ENCODE assay signal across 19 cellular contexts in the genomic region with DNA sequence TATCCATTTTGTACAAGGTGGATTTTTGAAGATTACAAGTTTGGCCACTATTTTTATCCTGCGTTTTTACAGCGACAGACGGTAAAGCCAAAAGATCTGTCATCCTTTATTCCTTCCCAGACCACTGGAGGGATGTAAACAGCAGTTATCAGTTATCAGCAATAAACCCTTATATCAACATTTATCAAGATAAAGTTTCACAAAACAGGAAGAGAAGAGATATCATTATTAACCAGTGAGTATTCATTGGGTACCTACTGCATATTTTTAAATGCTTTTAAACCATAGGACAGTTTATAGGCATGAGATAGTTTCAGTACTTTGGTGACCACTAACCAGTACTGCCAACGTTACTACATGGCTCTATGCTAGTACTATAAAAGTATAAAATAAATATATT. TPM values are rescaled to one million over a fixed set of nuclear protein-coding genes. Genes with fewer than 3 reads are reported as not detected.
A peak's percentile ranks its signal among the peaks of the same experiment; 100 is the strongest.
DNase-seq lines count a peak whose midpoint lies in the region; ATAC-seq and TF ChIP-seq lines count a peak whose summit lies in the region.
"Had no signal": no experiment of that assay in that cellular context is flagged by ENCODE, and none has a peak within 500 bp of the region (broad histone marks: within the 10 kb centered on the region; RNA-seq: fewer than 3 reads in every experiment).

No MANE protein-coding gene starts in this region.

- TF ChIP-seq EP300 in sigmoid colon (IDR thresholded peaks at IDR 0.05) = no peak

- intact Hi-C loops in Caco-2 (cut with micrococcal nuclease; ENCODE audit: unreplicated experiment) = no loop called here
- intact Hi-C loops in body of pancreas (cut with DNase I) = no loop called here
- intact Hi-C loops in sigmoid colon (cut with DNase I) = no loop called here
- intact Hi-C loops in Calu3 (cut with micrococcal nuclease; ENCODE audit: unreplicated experiment) = no loop called here

- H3K27me3 Mint-ChIP-seq in Caco-2 (ENCODE audit: insufficient read depth, unreplicated experiment) = no peaks in the 10 kb centered on the region
- H3K27me3 Mint-ChIP-seq in Calu3 (ENCODE audit: unreplicated experiment) = no peaks in the 10 kb centered on the region
- H3K27me3 Mint-ChIP-seq: CD4-positive, alpha-beta T cell had no signal

- ATAC-seq in body of pancreas = no peak
- ATAC-seq: CD8-positive, alpha-beta T cell; GM12878 had no signal

- no peak overlapping the region for H3K4ac ChIP-seq in mesendoderm (ENCODE audit: low read depth, low read length)

- no peak overlapping the region for H2AK5ac ChIP-seq in mesendoderm (ENCODE audit: low read length)

- POLR2A ChIA-PET in Caco-2 (lab: Charles Lee) = no interaction called here

- no peak overlapping the region for H2BK5ac ChIP-seq in mesendoderm (ENCODE audit: low read length)

- peaks cover 35% of the 10 kb centered on the region for H3K4me1 ChIP-seq in Caco-2
- peaks cover under 1% of the 10 kb centered on the region for H3K4me1 ChIP-seq in mesendoderm (ENCODE audit: control insufficient read depth, low read depth, low read length)
- peaks cover 1% of the 10 kb centered on the region for H3K4me1 ChIP-seq in body of pancreas
- H3K4me1 ChIP-seq in sigmoid colon = no peaks in the 10 kb centered on the region
- H3K4me1 ChIP-seq: BE2C had no signal

- no peak for TF ChIP-seq POLR2A in body of pancreas (IDR thresholded peaks at IDR 0.05)
- TF ChIP-seq POLR2A in sigmoid colon (IDR thresholded peaks at IDR 0.05) = no peak

- CTCF ChIA-PET in Caco-2 (lab: Charles Lee) (no interaction called here), Calu3 (lab: Charles Lee) (no interaction called here)

- H4K5ac ChIP-seq in mesendoderm (ENCODE audit: low read length) = no peak overlapping the region

- H3K27me3 ChIP-seq in Caco-2 (replicated peaks; ENCODE audit: control insufficient read depth, insufficient read depth, low read length) = no peaks in the 10 kb centered on the region
- no peaks in the 10 kb centered on the region for H3K27me3 ChIP-seq in mesendoderm (ENCODE audit: insufficient read depth, low read length, poor library complexity)
- H3K27me3 ChIP-seq in body of pancreas = no peaks in the 10 kb centered on the region
- no peaks in the 10 kb centered on the region for H3K27me3 ChIP-seq in sigmoid colon
- H3K27me3 ChIP-seq: BE2C, BLaER1 had no signal

- H3K79me2 ChIP-seq in mesendoderm (ENCODE audit: control insufficient read depth, insufficient read depth, low read length) = no peaks in the 10 kb centered on the region

- TF ChIP-seq CTCF in Caco-2 (IDR thresholded peaks at IDR 0.05; ENCODE audit: insufficient read depth in 1 of 2, low read depth in 1 of 2, low read length in 1 of 2, severe bottlenecking in 1 of 2, unreplicated experiment in 1 of 2) (peak; percentile 24 to 29), VCaP (conservative IDR thresholded peaks at IDR 0.05) (peak; percentile 42; the same call in 1 of the 2 replicates), fibroblast of villous mesenchyme (IDR thresholded peaks at IDR 0.05; ENCODE audit: insufficient read depth, low read depth, low read length) (no peak), body of pancreas (IDR thresholded peaks at IDR 0.05) (no peak), sigmoid colon (IDR thresholded peaks at IDR 0.05) (no peak), Calu3 (IDR thresholded peaks at IDR 0.05; ENCODE audit: unreplicated experiment) (no peak)

- no peak overlapping the region for H3K18ac ChIP-seq in mesendoderm (ENCODE audit: low read length)

- H3K9me3 Mint-ChIP-seq in Caco-2 (ENCODE audit: unreplicated experiment) (no peaks in the 10 kb centered on the region), Calu3 (ENCODE audit: low read depth, unreplicated experiment) (no peaks in the 10 kb centered on the region)
- H3K9me3 Mint-ChIP-seq: CD8-positive, alpha-beta T cell had no signal

- H3K4me3 ChIP-seq in Caco-2 (ENCODE audit: low read depth, low read length) = no peak overlapping the region
- H3K4me3 ChIP-seq in fibroblast of villous mesenchyme (ENCODE audit: low read depth, low read length) = no peak overlapping the region
- H3K4me3 ChIP-seq in mesendoderm (ENCODE audit: low read length) = no peak overlapping the region
- no peak overlapping the region for H3K4me3 ChIP-seq in body of pancreas
- H3K4me3 ChIP-seq in sigmoid colon = no peak overlapping the region
- H3K4me3 ChIP-seq: BLaER1, GM12878 had no signal

- no peak overlapping the region for H3K23ac ChIP-seq in mesendoderm (ENCODE audit: low read length)

- H3K4me2 ChIP-seq in mesendoderm (ENCODE audit: low read length) = no peak overlapping the region
- H3K4me2 ChIP-seq: BLaER1 had no signal

- no peaks in the 10 kb centered on the region for H3K79me1 ChIP-seq in mesendoderm (ENCODE audit: low read length)

- BruUV-seq in Caco-2 (replicated peaks; lab: Mats Ljungman, UMichigan) (no TSS peak), Calu3 (replicated peaks; lab: Mats Ljungman, UMichigan) (no TSS peak)

- peaks cover 9% of the 10 kb centered on the region for H3K36me3 Mint-ChIP-seq in Caco-2 (ENCODE audit: insufficient read depth, unreplicated experiment)
- H3K36me3 Mint-ChIP-seq in Calu3 (ENCODE audit: insufficient read depth, unreplicated experiment) = no peaks in the 10 kb centered on the region
- H3K36me3 Mint-ChIP-seq: CD8-positive, alpha-beta T cell had no signal

- no peak overlapping the region for H2BK120ac ChIP-seq in mesendoderm (ENCODE audit: low read depth, low read length)

- H3K4me1 Mint-ChIP-seq in Caco-2 (ENCODE audit: low read depth, unreplicated experiment) (peaks cover 50% of the 10 kb centered on the region), Calu3 (ENCODE audit: low read depth, unreplicated experiment) (peaks cover 9% of the 10 kb centered on the region)

- H3K4me3 Mint-ChIP-seq in Caco-2 (ENCODE audit: unreplicated experiment) = no peak overlapping the region
- no peak overlapping the region for H3K4me3 Mint-ChIP-seq in Calu3 (ENCODE audit: low read depth, unreplicated experiment)
- H3K4me3 Mint-ChIP-seq: CD4-positive, alpha-beta T cell; CD8-positive, alpha-beta T cell had no signal

- H3K27ac Mint-ChIP-seq in Caco-2 (ENCODE audit: unreplicated experiment) (no peak overlapping the region), Calu3 (ENCODE audit: unreplicated experiment) (no peak overlapping the region)
- H3K27ac Mint-ChIP-seq: CD4-positive, alpha-beta T cell; CD8-positive, alpha-beta T cell had no signal

- H3K36me3 ChIP-seq in Caco-2 (ENCODE audit: control insufficient read depth, insufficient read depth, low read length) = no peaks in the 10 kb centered on the region
- no peaks in the 10 kb centered on the region for H3K36me3 ChIP-seq in mesendoderm (ENCODE audit: control insufficient read depth, insufficient read depth, low read length)
- no peaks in the 10 kb centered on the region for H3K36me3 ChIP-seq in body of pancreas (replicated peaks in 1 of 2; ENCODE audit: insufficient read depth in 1 of 2, low read depth in 2 of 2)
- no peaks in the 10 kb centered on the region for H3K36me3 ChIP-seq in sigmoid colon
- H3K36me3 ChIP-seq: BE2C, BLaER1 had no signal

- H3K9me3 ChIP-seq in Caco-2 (no peaks in the 10 kb centered on the region), body of pancreas (no peaks in the 10 kb centered on the region), sigmoid colon (no peaks in the 10 kb centered on the region)
- H3K9me3 ChIP-seq: BE2C, BLaER1 had no signal

- peak in 1 of 2 experiments; percentile 34 for DNase-seq in Caco-2
- peak; percentile 52 for DNase-seq in fibroblast of villous mesenchyme (ENCODE audit: low read depth)
- DNase-seq in mesendoderm = peak; percentile 27
- no peak for DNase-seq in body of pancreas
- DNase-seq in sigmoid colon = no peak
- no peak for DNase-seq in DMS79 (lab: John Stamatoyannopoulos, UW)
- DNase-seq in Calu3 = no peak
- DNase-seq: 8988T; ACHN; BE2C; C1 segment of cervical spinal cord; CD4-positive, alpha-beta T cell; CD8-positive, alpha-beta T cell; DND-41; EL; GDM1 had no signal

- no peak overlapping the region for H4K8ac ChIP-seq in mesendoderm (ENCODE audit: low read depth, low read length)

- no peak overlapping the region for H3K56ac ChIP-seq in mesendoderm (ENCODE audit: low read length)

- no CpG with 5 or more reads among the region's 4 CpGs for WGBS in mesendoderm (ENCODE audit: extremely low coverage, insufficient coverage, low lambda C conversion rate)
- 38 to 61% methylated on average over 4 of the region's 4 CpGs for WGBS in body of pancreas, 2 donors
- WGBS in sigmoid colon, 2 donors = 22 to 61% methylated on average over 4 of the region's 4 CpGs

- no peak overlapping the region for H2BK15ac ChIP-seq in mesendoderm (replicated peaks; ENCODE audit: low read depth)

- no peak overlapping the region for H3K9ac ChIP-seq in mesendoderm (ENCODE audit: low read length)
- H3K9ac ChIP-seq: BLaER1 had no signal

- H3K27ac ChIP-seq in VCaP (peak overlapping the region; percentile 97), mesendoderm (ENCODE audit: low read depth, low read length) (no peak overlapping the region), body of pancreas (no peak overlapping the region), sigmoid colon (no peak overlapping the region)
- H3K27ac ChIP-seq: BLaER1 had no signal

RNA-seq across cellular contexts. Expression of a gene that starts 5.9 kb away (rescaled TPM):
- 221 and 241 TPM in 2 replicates for total RNA-seq in Caco-2 (2022)
- 166 and 174 TPM in 2 replicates for total RNA-seq in fibroblast of villous mesenchyme
- 150 TPM for polyA plus RNA-seq in mesendoderm (2013, experiment 1 of 2)
- polyA plus RNA-seq in mesendoderm (2013, experiment 2 of 2) = 154 TPM
- 10 to 100 TPM; 92.1 to 95.9 TPM for total RNA-seq in body of pancreas
- total RNA-seq in sigmoid colon = 100 to 1,000 TPM; 158 to 238 (median 200) TPM
- polyA plus RNA-seq in sigmoid colon = 10 to 100 TPM; 49.7 to 93.1 (median 55.4) TPM
- 69.1 and 74.2 TPM in 2 replicates for total RNA-seq in Calu3 (2022)

RNA-seq across cellular contexts. Expression of a gene that starts 32.9 kb away (rescaled TPM):
- total RNA-seq in Caco-2 (2022) (57.6 and 62.6 TPM in 2 replicates), fibroblast of villous mesenchyme (30.6 and 53.1 TPM in 2 replicates), body of pancreas (1 to 10 TPM; 7.6 to 9.6 TPM), sigmoid colon (10 to 100 TPM; 20.5 to 34.4 (median 28.8) TPM), Calu3 (2022) (22.0 and 26.4 TPM in 2 replicates)
- 43.9 TPM for polyA plus RNA-seq in mesendoderm (2013, experiment 1 of 2)
- polyA plus RNA-seq in mesendoderm (2013, experiment 2 of 2) = 45.6 TPM
- 10 to 100 TPM; 21.3 to 36.3 (median 27.0) TPM for polyA plus RNA-seq in sigmoid colon

RNA-seq across cellular contexts. Expression of a gene that starts 33.1 kb away (rescaled TPM):
- total RNA-seq in Caco-2 (2022) (9.5 and 9.8 TPM in 2 replicates), fibroblast of villous mesenchyme (2.9 and 3.5 TPM in 2 replicates), body of pancreas (1 to 10 TPM; 5.4 to 8.2 TPM), sigmoid colon (1 to 10 TPM; 5.0 to 7.6 (median 6.4) TPM), Calu3 (2022) (3.8 and 6.7 TPM in 2 replicates)
- polyA plus RNA-seq in mesendoderm (2013, experiment 1 of 2) = 3.5 TPM
- 3.6 TPM for polyA plus RNA-seq in mesendoderm (2013, experiment 2 of 2)
- polyA plus RNA-seq in sigmoid colon = 10 to 100 TPM in 2 of 3 donors, 1 to 10 TPM in 1; 9.6 to 16.4 (median 12.6) TPM

Comparison
In these comparisons a context has a peak if more than half of its experiments do, and no peak if none do; other contexts are left out.
1. DNase-seq: peak in fibroblast of villous mesenchyme (single experiment) and mesendoderm (single experiment); none in body of pancreas (0 of 4), sigmoid colon (single experiment), DMS79 (single experiment) and Calu3 (single experiment).
2. CTCF ChIP-seq: peak in Caco-2 (2 of 2) and VCaP (single experiment); none in fibroblast of villous mesenchyme (single experiment), body of pancreas (0 of 7), sigmoid colon (0 of 4) and Calu3 (single experiment).